In the genomic region with DNA sequence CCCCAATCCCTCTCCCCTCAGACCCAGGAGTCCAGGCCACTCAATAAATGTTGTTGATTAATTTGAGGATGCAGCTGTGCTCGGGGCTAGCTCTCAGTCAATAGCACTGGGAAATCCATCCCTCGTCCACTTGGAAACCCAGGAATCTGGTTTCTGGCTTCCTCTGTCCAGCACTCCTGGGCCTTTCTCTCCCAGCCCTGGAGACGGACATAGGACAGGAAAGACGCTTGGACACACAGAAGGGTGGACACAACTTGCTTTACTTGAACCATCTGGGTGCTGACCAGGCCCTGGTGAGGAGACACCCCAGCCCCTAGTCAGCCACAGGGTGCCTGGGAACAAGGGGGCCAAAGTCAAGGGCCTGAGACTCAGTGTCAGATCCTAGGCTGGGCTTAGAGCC, we compare ENCODE assay signal across 18 cellular contexts. TPM values are rescaled to one million over a fixed set of nuclear protein-coding genes. Genes with fewer than 3 reads are reported as not detected.
DNase-seq lines count a peak whose midpoint lies in the region; ATAC-seq, FAIRE-seq and TF ChIP-seq lines count a peak whose summit lies in the region.
"Had no signal": no experiment of that assay in that cellular context is flagged by ENCODE, and none has a peak within 500 bp of the region (broad histone marks: within the 10 kb centered on the region; RNA-seq: fewer than 3 reads in every experiment).

No MANE protein-coding gene starts in this region.

- no peaks in the 10 kb centered on the region for H3K79me2 ChIP-seq in astrocyte (ENCODE audit: insufficient read depth, low read length)
- H3K79me2 ChIP-seq in keratinocyte (ENCODE audit: control insufficient read depth, insufficient read depth, low read length): no peaks in the 10 kb centered on the region

- DNase-seq in astrocyte (ENCODE audit: low read depth) (no peak), keratinocyte (ENCODE audit: low read depth, low spot score) (no peak), amniotic stem cell (lab: John Stamatoyannopoulos, UW) (no peak), DMS53 (lab: John Stamatoyannopoulos, UW) (no peak), T-helper 9 cell (no peak)
- DNase-seq: COR-L47, DMS153, NCI-H1417 treated with DMSO at 0.1 percent for 48 hours, NCI-H2029, NCI-H2171 treated with DMSO at 0.1 percent for 48 hours, RPMI8226 had no signal

- no peaks in the 10 kb centered on the region for H3K36me3 Mint-ChIP-seq in astrocyte (ENCODE audit: low read depth, unreplicated experiment)

- no peaks in the 10 kb centered on the region for H3K36me3 ChIP-seq in BLaER1 treated with 17β-estradiol and CSF1 and Interleukin-3, amounts not matched to agents 10 nM and 100 nM
- H3K36me3 ChIP-seq in HEK293 (ENCODE audit: control insufficient read depth in 2 of 2, insufficient read depth in 1 of 2, low read length in 2 of 2) (no peaks in the 10 kb centered on the region), astrocyte (ENCODE audit: insufficient read depth, low read length) (no peaks in the 10 kb centered on the region), keratinocyte (ENCODE audit: control insufficient read depth in 2 of 2, extremely low read depth in 1 of 2, insufficient read depth in 2 of 2, low read length in 2 of 2) (no peaks in the 10 kb centered on the region)

- H3K27me3 Mint-ChIP-seq in astrocyte (ENCODE audit: low read depth, unreplicated experiment): peaks cover 33% of the 10 kb centered on the region

- POLR2A ChIA-PET in HEK293 (lab: Yijun Ruan, JAX): interaction anchor here (0.8 to 2.8 kb wide), 3 partner anchors 15 to 249 kb away, joined by 3 to 19 read pairs (median 3); partner anchors contain the start of gene UBE2S

- TF ChIP-seq CTCF in HEK293 (tag by site-specific recombination; IDR thresholded peaks at IDR 0.05): no peak
- TF ChIP-seq CTCF in astrocyte (IDR thresholded peaks at IDR 0.05; ENCODE audit: insufficient read depth, low read depth, low read length): no peak
- TF ChIP-seq CTCF in keratinocyte (optimal IDR thresholded peaks at IDR 0.05 in 1 of 3, IDR thresholded peaks at IDR 0.05 in 1 of 3, conservative IDR thresholded peaks at IDR 0.05 in 1 of 3; ENCODE audit: extremely low read depth in 1 of 3, insufficient read depth in 2 of 3, low read length in 3 of 3): no peak

- peaks cover 0 to 11% (median 0%) of the 10 kb centered on the region in 11 experiments; a peak in 8 of 22 replicates for H3K27me3 ChIP-seq in BLaER1 treated with 17β-estradiol and CSF1 and Interleukin-3, amounts not matched to agents 10 nM and 100 nM
- H3K27me3 ChIP-seq in astrocyte (ENCODE audit: insufficient read depth, low read length): peaks cover 16% of the 10 kb centered on the region
- no peaks in the 10 kb centered on the region for H3K27me3 ChIP-seq in keratinocyte (ENCODE audit: control insufficient read depth, extremely low read depth, insufficient read depth, low read length)

- dilution Hi-C loops in keratinocyte (cut with MboI; ENCODE audit: extremely low pct_ligation_motif_present, low sequenced_read_pairs): no loop called here

- H3K4me1 Mint-ChIP-seq in astrocyte (ENCODE audit: low read depth, unreplicated experiment): peaks cover 3% of the 10 kb centered on the region

- no peak overlapping the region for H3K4me3 ChIP-seq in BLaER1 treated with 17β-estradiol and CSF1 and Interleukin-3, amounts not matched to agents 10 nM and 100 nM
- H3K4me3 ChIP-seq in HEK293 (ENCODE audit: low read depth, low read length) (no peak overlapping the region), astrocyte (ENCODE audit: insufficient read depth, low read depth, low read length) (no peak overlapping the region), keratinocyte (ENCODE audit: control insufficient read depth in 2 of 3, extremely low read depth in 1 of 3, insufficient read depth in 2 of 3, low read depth in 1 of 3, low read length in 3 of 3) (no peak overlapping the region)

- peak overlapping the region in 6 of 11 experiments; percentile 15 to 58 (median 51); a peak in 7 of 22 replicates for H3K27ac ChIP-seq in BLaER1 treated with 17β-estradiol and CSF1 and Interleukin-3, amounts not matched to agents 10 nM and 100 nM
- no peak overlapping the region for H3K27ac ChIP-seq in HEK293 (ENCODE audit: extremely low read depth, low read depth, low read length)
- H3K27ac ChIP-seq in astrocyte (ENCODE audit: low read depth, low read length): no peak overlapping the region
- H3K27ac ChIP-seq in keratinocyte (ENCODE audit: control insufficient read depth, insufficient read depth, low read length): no peak overlapping the region

- H3K9me3 ChIP-seq in BLaER1 treated with 17β-estradiol and CSF1 and Interleukin-3, amounts not matched to agents 10 nM and 100 nM (replicated peaks in 1 of 11): no peaks in the 10 kb centered on the region
- H3K9me3 ChIP-seq in HEK293 (ENCODE audit: control insufficient read depth, insufficient read depth, low read depth, low read length) (no peaks in the 10 kb centered on the region), astrocyte (ENCODE audit: insufficient read depth, low read depth, low read length) (no peaks in the 10 kb centered on the region), keratinocyte (ENCODE audit: control insufficient read depth, low read depth, low read length) (no peaks in the 10 kb centered on the region)

- H3K27ac Mint-ChIP-seq in astrocyte (ENCODE audit: unreplicated experiment): no peak overlapping the region
- H3K27ac Mint-ChIP-seq: H9 had no signal

- H3K4me2 ChIP-seq in BLaER1 treated with 17β-estradiol and CSF1 and Interleukin-3, amounts not matched to agents 10 nM and 100 nM: peak overlapping the region; percentile 29 to 92 (median 85)
- H3K4me2 ChIP-seq in astrocyte (ENCODE audit: low read length): no peak overlapping the region
- H3K4me2 ChIP-seq in keratinocyte (ENCODE audit: control insufficient read depth, extremely low read depth, insufficient read depth, low read depth, low read length): peak overlapping the region; percentile 82

- peak overlapping the region; percentile 20 for H3K4me3 Mint-ChIP-seq in astrocyte (ENCODE audit: unreplicated experiment)

- CTCF ChIA-PET in HEK293 (lab: Yijun Ruan, JAX): interaction anchor here (0.6 to 4.5 kb wide), 7 partner anchors 12 to 474 kb away, joined by 3 to 107 read pairs (median 5); no protein-coding TSS in a partner anchor

- H3K9ac ChIP-seq in BLaER1 treated with 17β-estradiol and CSF1 and Interleukin-3, amounts not matched to agents 10 nM and 100 nM: peak overlapping the region in 4 of 11 experiments; percentile 9 to 44 (median 30); a peak in 2 of 22 replicates
- no peak overlapping the region for H3K9ac ChIP-seq in astrocyte (ENCODE audit: low read length)
- no peak overlapping the region for H3K9ac ChIP-seq in keratinocyte (ENCODE audit: control insufficient read depth, extremely low read depth, insufficient read depth, low read length)

- H2AFZ ChIP-seq in astrocyte (ENCODE audit: low read depth, low read length) (no peak overlapping the region), keratinocyte (ENCODE audit: control insufficient read depth, low read length) (no peak overlapping the region)

- peaks cover 30 to 61% (median 58%) of the 10 kb centered on the region in 10 experiments for H3K4me1 ChIP-seq in BLaER1 treated with 17β-estradiol and CSF1 and Interleukin-3, amounts not matched to agents 10 nM and 100 nM
- H3K4me1 ChIP-seq in HEK293 (ENCODE audit: control insufficient read depth, insufficient read depth, low read length): peaks cover 6% of the 10 kb centered on the region
- peaks cover 6% of the 10 kb centered on the region for H3K4me1 ChIP-seq in astrocyte (ENCODE audit: insufficient read depth, low read length)
- H3K4me1 ChIP-seq in keratinocyte (ENCODE audit: control insufficient read depth, extremely low read depth, insufficient read depth, low read length): peaks cover 22% of the 10 kb centered on the region

- H3K9me3 Mint-ChIP-seq in astrocyte (ENCODE audit: unreplicated experiment): peaks cover 2% of the 10 kb centered on the region
- H3K9me3 Mint-ChIP-seq: H9 had no signal

- no peaks in the 10 kb centered on the region for H3K9me1 ChIP-seq in keratinocyte (ENCODE audit: control insufficient read depth, extremely low read depth, insufficient read depth, low read length)

- no peak for FAIRE-seq in astrocyte (lab: Jason Lieb, UNC)
- FAIRE-seq in keratinocyte (lab: Jason Lieb, UNC): no peak

- no peaks in the 10 kb centered on the region; a peak in 2 of 22 replicates for H4K20me1 ChIP-seq in BLaER1 treated with 17β-estradiol and CSF1 and Interleukin-3, amounts not matched to agents 10 nM and 100 nM
- H4K20me1 ChIP-seq in astrocyte (ENCODE audit: insufficient read depth, low read length): no peaks in the 10 kb centered on the region
- H4K20me1 ChIP-seq in keratinocyte (ENCODE audit: control insufficient read depth, extremely low read depth, insufficient read depth, low read length): no peaks in the 10 kb centered on the region

- no peak for ATAC-seq in HG02973 (IDR thresholded peaks at IDR 0.05; ENCODE audit: unreplicated experiment)
- ATAC-seq: SK-N-SH treated with all-trans-retinoic acid at 6 μM for 48 hours had no signal

RNA-seq across cellular contexts. Expression of gene TNNI3, which starts 0.9 kb away (rescaled TPM):
- not detected in 2 replicates for total RNA-seq in astrocyte
- polyA plus RNA-seq in keratinocyte: 2.2 to 4.1 TPM (median 3.3 TPM) in 3 replicates
- polyA plus RNA-seq in keratinocyte (2011; ENCODE audit: low read depth): 2.1 TPM
- polyA plus RNA-seq in keratinocyte (2011; cell fraction: cytosol; rRNA removed): 0.78 and 2.9 TPM in 2 replicates
- polyA plus RNA-seq in keratinocyte (2011; cell fraction: nucleus; rRNA removed): 3.8 and 4.7 TPM in 2 replicates
- 1.7 and 3.9 TPM in 2 replicates for polyA plus RNA-seq in keratinocyte (2012; ENCODE audit: low replicate concordance)
- 0.49 to 1.2 TPM in 2 of 3 replicates, not detected in the other for polyA minus RNA-seq in keratinocyte
- not detected for polyA minus RNA-seq in keratinocyte (2011; cell fraction: cytosol; rRNA and poly(A)+ RNA removed)
- polyA minus RNA-seq in keratinocyte (2011; cell fraction: nucleus; rRNA and poly(A)+ RNA removed): not detected in 2 replicates
- polyA plus RNA-seq: BJ had no signal

RNA-seq across cellular contexts. Expression of gene DNAAF3, which starts 8.0 kb away (rescaled TPM):
- total RNA-seq in astrocyte: 1.3 and 1.8 TPM in 2 replicates
- polyA plus RNA-seq in keratinocyte: 8.5 to 14.3 TPM (median 12.9 TPM) in 3 replicates
- 0.61 TPM for polyA plus RNA-seq in keratinocyte (2011; ENCODE audit: low read depth)
- 9.8 and 12.0 TPM in 2 replicates for polyA plus RNA-seq in keratinocyte (2011; cell fraction: cytosol; rRNA removed)
- 7.5 and 9.1 TPM in 2 replicates for polyA plus RNA-seq in keratinocyte (2011; cell fraction: nucleus; rRNA removed)
- 3.6 and 11.3 TPM in 2 replicates for polyA plus RNA-seq in keratinocyte (2012; ENCODE audit: low replicate concordance)
- 5.5 to 13.0 TPM (median 6.0 TPM) in 3 replicates for polyA minus RNA-seq in keratinocyte
- polyA minus RNA-seq in keratinocyte (2011; cell fraction: cytosol; rRNA and poly(A)+ RNA removed): 7.5 TPM
- 1.1 and 2.0 TPM in 2 replicates for polyA minus RNA-seq in keratinocyte (2011; cell fraction: nucleus; rRNA and poly(A)+ RNA removed)

RNA-seq across cellular contexts. Expression of gene TNNT1, which starts 9.4 kb away (rescaled TPM):
- total RNA-seq in astrocyte: 7.1 and 8.3 TPM in 2 replicates
- polyA plus RNA-seq in keratinocyte: 89.7 to 113 TPM (median 99.6 TPM) in 3 replicates
- polyA plus RNA-seq in keratinocyte (2011; ENCODE audit: low read depth): 90.8 TPM
- polyA plus RNA-seq in keratinocyte (2011; cell fraction: cytosol; rRNA removed): 41.8 and 116 TPM in 2 replicates
- polyA plus RNA-seq in keratinocyte (2011; cell fraction: nucleus; rRNA removed): 30.1 and 31.3 TPM in 2 replicates
- polyA plus RNA-seq in keratinocyte (2012; ENCODE audit: low replicate concordance): 54.4 and 187 TPM in 2 replicates
- 16.9 to 25.5 TPM (median 21.0 TPM) in 3 replicates for polyA minus RNA-seq in keratinocyte
- polyA minus RNA-seq in keratinocyte (2011; cell fraction: cytosol; rRNA and poly(A)+ RNA removed): 68.9 TPM
- 5.9 and 6.5 TPM in 2 replicates for polyA minus RNA-seq in keratinocyte (2011; cell fraction: nucleus; rRNA and poly(A)+ RNA removed)

RNA-seq across cellular contexts. Expression of gene SYT5, which starts 21.7 kb away (rescaled TPM):
- 1.1 and 1.9 TPM in 2 replicates for total RNA-seq in astrocyte
- polyA plus RNA-seq in keratinocyte: 0.05 to 0.39 TPM (median 0.33 TPM) in 3 replicates
- 4.9 TPM for polyA plus RNA-seq in keratinocyte (2011; ENCODE audit: low read depth)
- polyA plus RNA-seq in keratinocyte (2011; cell fraction: cytosol; rRNA removed): 0.24 and 0.27 TPM in 2 replicates
- 0.15 and 0.78 TPM in 2 replicates for polyA plus RNA-seq in keratinocyte (2011; cell fraction: nucleus; rRNA removed)
- 1.1 and 1.4 TPM in 2 replicates for polyA plus RNA-seq in keratinocyte (2012; ENCODE audit: low replicate concordance)
- not detected in 3 replicates for polyA minus RNA-seq in keratinocyte
- not detected for polyA minus RNA-seq in keratinocyte (2011; cell fraction: cytosol; rRNA and poly(A)+ RNA removed)
- polyA minus RNA-seq in keratinocyte (2011; cell fraction: nucleus; rRNA and poly(A)+ RNA removed): 0.21 and 0.47 TPM in 2 replicates
- total RNA-seq: LHCN-M2 had no signal

RNA-seq across cellular contexts. Expression of gene PPP1R12C, which starts 41.0 kb away (rescaled TPM):
- total RNA-seq in astrocyte: 79.7 and 86.2 TPM in 2 replicates
- 22.9 to 41.2 TPM (median 24.7 TPM) in 3 replicates for polyA plus RNA-seq in keratinocyte
- polyA plus RNA-seq in keratinocyte (2011; ENCODE audit: low read depth): 15.7 TPM
- polyA plus RNA-seq in keratinocyte (2011; cell fraction: cytosol; rRNA removed): 7.6 and 16.9 TPM in 2 replicates
- 83.9 and 118 TPM in 2 replicates for polyA plus RNA-seq in keratinocyte (2011; cell fraction: nucleus; rRNA removed)
- 26.9 and 37.2 TPM in 2 replicates for polyA plus RNA-seq in keratinocyte (2012; ENCODE audit: low replicate concordance)
- polyA minus RNA-seq in keratinocyte: 11.8 to 24.6 TPM (median 18.4 TPM) in 3 replicates
- 23.6 TPM for polyA minus RNA-seq in keratinocyte (2011; cell fraction: cytosol; rRNA and poly(A)+ RNA removed)
- polyA minus RNA-seq in keratinocyte (2011; cell fraction: nucleus; rRNA and poly(A)+ RNA removed): 25.2 and 35.6 TPM in 2 replicates

Comparison
In these comparisons a context has a peak if more than half of its experiments do, and no peak if none do; other contexts are left out.
1. H3K27ac ChIP-seq: peak in BLaER1 treated with 17β-estradiol and CSF1 and Interleukin-3, amounts not matched to agents 10 nM and 100 nM (6 of 11); none in HEK293 (single experiment), astrocyte (single experiment) and keratinocyte (single experiment).